Comparison of ENCODE assay signal across 15 cellular contexts in the genomic region with DNA sequence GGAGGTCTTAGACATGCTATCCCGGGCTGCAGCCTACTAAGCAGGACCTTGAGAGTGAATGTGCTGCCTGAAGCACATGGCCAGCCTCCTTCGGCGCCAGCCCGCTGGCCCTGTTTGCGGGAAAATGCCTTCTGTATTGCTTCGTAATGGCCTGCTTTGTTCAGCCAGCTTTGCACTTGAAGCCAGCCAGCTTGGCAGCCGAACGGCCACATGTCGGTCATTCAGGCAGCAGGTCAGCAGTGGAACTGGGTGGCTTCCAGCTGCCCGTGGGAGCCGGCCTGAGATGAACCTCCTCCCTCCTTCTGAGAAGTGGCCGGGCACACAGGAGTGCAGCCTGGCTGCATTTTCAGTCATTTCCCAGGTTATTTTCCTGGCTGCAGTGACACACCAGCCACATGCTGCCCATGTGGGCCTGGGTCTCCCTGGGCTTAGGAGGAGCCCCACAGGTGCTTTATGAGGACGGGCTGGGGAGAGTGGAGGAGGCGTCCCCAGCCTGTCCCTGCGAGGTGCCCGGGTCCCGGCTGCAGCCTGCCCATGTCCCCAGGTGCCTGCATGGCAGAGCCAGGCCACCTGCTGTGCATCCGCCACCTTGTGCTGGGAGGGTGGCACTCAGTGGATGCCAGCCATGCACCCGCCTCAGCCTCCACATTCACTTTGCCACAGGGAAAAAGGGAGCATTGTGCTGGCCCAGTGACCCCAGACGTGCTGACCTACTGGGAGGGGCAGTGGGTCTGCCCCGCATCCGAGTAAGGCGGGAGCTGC.
DNase-seq lines count a peak whose midpoint lies in the region; ATAC-seq, FAIRE-seq and TF ChIP-seq lines count a peak whose summit lies in the region.
"Had no signal": no experiment of that assay in that cellular context is flagged by ENCODE, and none has a peak within 500 bp of the region (broad histone marks: within the 10 kb centered on the region; RNA-seq: fewer than 3 reads in every experiment).

No MANE protein-coding gene starts in this region.

- H3K27ac ChIP-seq in lung (ENCODE audit: low read depth in 1 of 2, low read length in 1 of 2) (peak overlapping the region in 1 of 2 donors; percentile 0), Karpas-422 (ENCODE audit: low read length) (no peak overlapping the region), A673 (ENCODE audit: low read depth, low read length, poor library complexity, severe bottlenecking) (no peak overlapping the region)
- H3K27ac ChIP-seq: esophagus muscularis mucosa had no signal

- no peaks in the 10 kb centered on the region for H3K9me2 ChIP-seq in Karpas-422 (replicated peaks; ENCODE audit: insufficient read depth, low read length)

- H3K4me2 ChIP-seq in Karpas-422 (ENCODE audit: low read depth, low read length, poor library complexity, severe bottlenecking): no peak overlapping the region

- no peak for TF ChIP-seq POLR2A in erythroblast (IDR thresholded peaks at IDR 0.05; ENCODE audit: low read length)

- no peaks in the 10 kb centered on the region; the same call in 1 of the 2 replicates for H4K20me1 ChIP-seq in Karpas-422 (ENCODE audit: insufficient read depth, low read depth, low read length)

- POLR2A ChIA-PET in A673 (lab: Charles Lee; ENCODE audit: low non-redundant PET): no interaction called here

- no peaks in the 10 kb centered on the region for H3K79me2 ChIP-seq in Karpas-422 (ENCODE audit: low read length)

- H3K27me3 ChIP-seq in lung (ENCODE audit: control insufficient read depth, insufficient read depth): no peaks in the 10 kb centered on the region
- H3K27me3 ChIP-seq in Karpas-422 (ENCODE audit: low read length): no peaks in the 10 kb centered on the region
- no peaks in the 10 kb centered on the region for H3K27me3 ChIP-seq in A673 (replicated peaks; ENCODE audit: insufficient read depth, low read depth, low read length, poor library complexity)

- ATAC-seq in lung (ENCODE audit: insufficient read depth, low FRiP score): no peak
- ATAC-seq: activated CD8-positive, alpha-beta T cell treated with anti-CD3 and anti-CD28 coated beads, Interleukin-2, amount 10 ng/mL, durations not matched to agents 7 days and 5 days; stimulated activated naive CD8-positive, alpha-beta T cell treated with anti-CD3 and anti-CD28 coated beads, Interleukin-15, amount 100 ng/mL, for 72 hours had no signal

- H3K9me3 ChIP-seq in lung (ENCODE audit: control insufficient read depth in 2 of 2, insufficient read depth in 1 of 2, low read length in 1 of 2) (no peaks in the 10 kb centered on the region), Karpas-422 (ENCODE audit: low read length) (no peaks in the 10 kb centered on the region), A673 (ENCODE audit: low read depth, low read length, poor library complexity, severe bottlenecking) (no peaks in the 10 kb centered on the region)

- no peak overlapping the region for H2AFZ ChIP-seq in Karpas-422 (ENCODE audit: low read length)

- CTCF ChIA-PET in A673 (lab: Charles Lee): no interaction called here

- DNase-seq in NCI-H774 (lab: John Stamatoyannopoulos, UW) (peak; percentile 26), frontal cortex (ENCODE audit: low spot score in 2 of 2) (peak; percentile 75 to 81), lung (ENCODE audit: low spot score) (peak; percentile 81), superior temporal gyrus (ENCODE audit: extremely low spot score) (peak; percentile 83), erythroblast (lab: John Stamatoyannopoulos, UW) (no peak), Karpas-422 (no peak), A673 (ENCODE audit: low spot score) (no peak), NCI-H526 (lab: John Stamatoyannopoulos, UW) (no peak)
- DNase-seq: activated naive CD4-positive, alpha-beta T cell; CD4-positive, alpha-beta T cell; NCI-H187 treated with DMSO at 0.1 percent for 48 hours; stimulated activated naive CD8-positive, alpha-beta T cell treated with anti-CD3 and anti-CD28 coated beads, Interleukin-15, amount 100 ng/mL, for 72 hours had no signal

- no peak overlapping the region for H3K9ac ChIP-seq in Karpas-422 (ENCODE audit: low read length)

- 64 to 83% methylated on average over 23 of the region's 23 CpGs for WGBS in lung, 2 donors

- H3K36me3 ChIP-seq in lung (ENCODE audit: control insufficient read depth in 2 of 2, insufficient read depth in 2 of 2, low read length in 2 of 2) (no peaks in the 10 kb centered on the region), Karpas-422 (ENCODE audit: insufficient read depth, low read length) (no peaks in the 10 kb centered on the region), A673 (ENCODE audit: insufficient read depth, low read length, poor library complexity, severe bottlenecking) (no peaks in the 10 kb centered on the region)
- H3K36me3 ChIP-seq: esophagus muscularis mucosa had no signal

- no TSS peak for BruUV-seq in A673 (replicated peaks; lab: Mats Ljungman, UMichigan)

- TF ChIP-seq CTCF in lung (IDR thresholded peaks at IDR 0.05; ENCODE audit: control extremely low read depth, extremely low read depth) (no peak), A673 (conservative IDR thresholded peaks at IDR 0.05; ENCODE audit: low read depth, low read length) (no peak)

- H3K4me3 ChIP-seq in lung (no peak overlapping the region), Karpas-422 (ENCODE audit: low read length) (no peak overlapping the region), A673 (ENCODE audit: low read depth, low read length, poor library complexity, severe bottlenecking) (no peak overlapping the region)
- H3K4me3 ChIP-seq: esophagus muscularis mucosa, K562 had no signal

- H3K4me1 ChIP-seq in lung (ENCODE audit: control insufficient read depth in 2 of 2, insufficient read depth in 2 of 2, low read length in 2 of 2) (peaks cover 0 to 6% of the 10 kb centered on the region in 2 donors), Karpas-422 (ENCODE audit: low read length) (peaks cover 64% of the 10 kb centered on the region), A673 (ENCODE audit: insufficient read depth, low read length, poor library complexity, severe bottlenecking) (no peaks in the 10 kb centered on the region)

- intact Hi-C loops in A673 (cut with micrococcal nuclease; ENCODE audit: unreplicated experiment): no loop called here

- FAIRE-seq in frontal cortex (lab: Jason Lieb, UNC): no peak
- FAIRE-seq: K562 had no signal

Comparison
In these comparisons a context has a peak if more than half of its experiments do, and no peak if none do; other contexts are left out.
1. DNase-seq: peak in NCI-H774 (single experiment), frontal cortex (2 of 2), lung (single experiment) and superior temporal gyrus (single experiment); none in erythroblast (0 of 2), Karpas-422 (single experiment), A673 (single experiment) and NCI-H526 (0 of 2).